21 cellular contexts compared by ENCODE assay signal in genomic region chr7:44333971-44334733, GRCh38. TPM values are rescaled to one million over a fixed set of nuclear protein-coding genes. Genes with fewer than 3 reads are reported as not detected.
DNase-seq lines count a peak whose midpoint lies in the region; ATAC-seq, FAIRE-seq and TF ChIP-seq lines count a peak whose summit lies in the region.
"Had no signal": no experiment of that assay in that cellular context is flagged by ENCODE, and none has a peak within 500 bp of the region (broad histone marks: within the 10 kb centered on the region; RNA-seq: fewer than 3 reads in every experiment).

No MANE protein-coding gene starts in this region.

- no peak overlapping the region for H2AFZ ChIP-seq in K562 (ENCODE audit: low read depth, low read length)

- peaks cover 0 to 3% of the 10 kb centered on the region in 2 experiments; a peak in 2 of 5 replicates for H3K4me1 ChIP-seq in K562 (replicated peaks in 1 of 2; ENCODE audit: control insufficient read depth in 2 of 2, insufficient read depth in 2 of 2, low read length in 2 of 2)
- H3K4me1 ChIP-seq: BLaER1, foreskin keratinocyte, stomach had no signal

- FAIRE-seq in K562 (lab: Jason Lieb, UNC), result no peak
- FAIRE-seq: H1 had no signal

- WGBS in K562 (ENCODE audit: insufficient coverage, low coverage, missing lambda C conversion rate), result 7% methylated on average over 16 of the region's 18 CpGs

- H3K4me3 ChIP-seq in K562, result no peak overlapping the region
- H3K4me3 ChIP-seq: BLaER1, cardiac muscle cell, MG63, psoas muscle, stomach had no signal

- TF ChIP-seq RAD21 in K562 (CRISPR knock-in tag; conservative IDR thresholded peaks at IDR 0.05 in 1 of 2, IDR thresholded peaks at IDR 0.05 in 1 of 2), result no peak

- DNase-seq in NCI-H226 (peak; percentile 18), K562 (ENCODE audit: extremely low read depth in 1 of 4, low spot score in 3 of 4) (no peak), left ventricle myocardium superior (peak; percentile 27), superior temporal gyrus (ENCODE audit: extremely low spot score) (peak; percentile 75), CD1c-positive myeloid dendritic cell (ENCODE audit: extremely low spot score) (no peak), RPMI8226 (no peak), retina (no peak)
- DNase-seq: activated CD4-positive, alpha-beta T cell treated with anti-CD3 and anti-CD28 coated beads, Interleukin-2, amount 10 ng/mL, durations not matched to agents 24 days and 14 days; activated naive CD4-positive, alpha-beta T cell treated with anti-CD3 and anti-CD28 coated beads for 36 hours; activated T-cell treated with anti-CD3 and anti-CD28 coated beads for 4 hours; foreskin keratinocyte; MG63; natural killer cell; NCI-H187 treated with DMSO at 0.1 percent for 48 hours; NCI-H510A; psoas muscle; stomach; T1000 had no signal

- no peaks in the 10 kb centered on the region for H3K79me2 ChIP-seq in K562 (ENCODE audit: control insufficient read depth, insufficient read depth, low read length)

- H4K20me1 ChIP-seq in K562 (replicated peaks; ENCODE audit: control insufficient read depth, insufficient read depth, low read length), result no peaks in the 10 kb centered on the region
- H4K20me1 ChIP-seq: BLaER1 had no signal

- in situ Hi-C loops in K562 (cut with MboI), result no loop called here

- TF ChIP-seq POLR2A in K562 (conservative IDR thresholded peaks at IDR 0.05), result no peak

- ATAC-seq in K562 (peak; percentile 33; the same call in 1 of the 3 replicates), left ventricle myocardium superior (peak; percentile 84)
- ATAC-seq: foreskin keratinocyte, natural killer cell had no signal

- H3K9me3 ChIP-seq in K562 (replicated peaks; ENCODE audit: control insufficient read depth, insufficient read depth, low read depth, low read length), result peaks cover 3% of the 10 kb centered on the region; the same call in 1 of the 2 replicates
- H3K9me3 ChIP-seq: MG63 had no signal

- intact Hi-C loops in K562 (cut with micrococcal nuclease), result no loop called here
- intact Hi-C loops in left ventricle myocardium superior (cut with micrococcal nuclease), result no loop called here

- no peak overlapping the region for H3K4me2 ChIP-seq in K562 (ENCODE audit: insufficient read depth, low read length)
- H3K4me2 ChIP-seq: BLaER1 had no signal

- H3K9me1 ChIP-seq in K562 (ENCODE audit: control insufficient read depth, insufficient read depth, low read length), result no peaks in the 10 kb centered on the region

- BruUV-seq in K562 (replicated peaks; lab: Mats Ljungman, UMichigan), result no TSS peak

- POLR2A ChIA-PET in K562 (lab: Yijun Ruan, JAX), result interaction anchor here (0.6 kb wide), 1 partner anchor 13 kb away, joined by 3 read pairs; no protein-coding TSS in a partner anchor

- CTCF ChIA-PET in K562 (lab: Yijun Ruan, JAX; ENCODE audit: low intra/inter-chr PET ratio), result no interaction called here

- no peak for TF ChIP-seq EP300 in K562 (IDR thresholded peaks at IDR 0.05; ENCODE audit: low read length)

- no peaks in the 10 kb centered on the region for H3K36me3 ChIP-seq in K562 (ENCODE audit: control insufficient read depth, insufficient read depth, low read length)
- H3K36me3 ChIP-seq: BLaER1, cardiac muscle cell, MG63, stomach had no signal

- H3K9ac ChIP-seq in K562 (ENCODE audit: insufficient read depth in 1 of 2, low read depth in 2 of 2, low read length in 2 of 2), result 0 out of 4 replicates have a peak overlapping the region, but pooled peaks of 1 of the 2 experiments have one; percentile 23
- H3K9ac ChIP-seq: BLaER1 had no signal

- H3K27me3 ChIP-seq in K562 (ENCODE audit: control insufficient read depth in 2 of 2, insufficient read depth in 2 of 2, low read length in 2 of 2), result peaks cover 9 to 35% of the 10 kb centered on the region in 2 experiments; a peak in 4 of 5 replicates
- H3K27me3 ChIP-seq: BLaER1, cardiac muscle cell, MG63, stomach had no signal

- no peak overlapping the region for H3K27ac ChIP-seq in K562 (ENCODE audit: extremely low read depth, low read depth, low read length)
- H3K27ac ChIP-seq: BLaER1, cardiac muscle cell, foreskin keratinocyte, psoas muscle, stomach had no signal

- no peak for TF ChIP-seq CTCF in K562 (IDR thresholded peaks at IDR 0.05 in 2 of 3, conservative IDR thresholded peaks at IDR 0.05 in 1 of 3; ENCODE audit: insufficient read depth in 2 of 3, low read depth in 1 of 3, low read length in 3 of 3)

TF ChIP-seq in K562, 482 proteins besides CTCF, POLR2A, EP300 and RAD21 (continues in another document):
- no peak for TF ChIP-seq FOXA1 (IDR thresholded peaks at IDR 0.05; ENCODE audit: borderline replicate concordance)
- no peak for TF ChIP-seq RB1 (IDR thresholded peaks at IDR 0.05; ENCODE audit: low read depth)

RNA-seq across cellular contexts. Expression of gene CAMK2B, which starts 8.8 kb away (rescaled TPM):
- total RNA-seq in K562 (2011; cell fraction: chromatin; rRNA removed; ENCODE audit: low replicate concordance), result 0.23 TPM in 1 of 2 replicates, not detected in the other
- total RNA-seq in K562 (2011; cell fraction: nucleolus; rRNA removed), result 0.26 and 0.50 TPM in 2 replicates
- total RNA-seq in K562 (2011; cell fraction: nucleoplasm; rRNA removed), result not detected in 2 replicates
- total RNA-seq in K562 (2014; rRNA removed) (0.09 and 0.16 TPM in 2 replicates), K562 (2014; rRNA removed; fragmentation: Illumina TruSeq; extraction: Trizol) (not detected in 2 replicates), K562 (2015; rRNA removed; fragmentation: Illumina TruSeq; extraction: Trizol) (0.04 TPM in 2 replicates), K562 (2021) (0.29 TPM in 1 of 2 replicates, not detected in the other), left ventricle myocardium superior (98.4 TPM)
- polyA plus RNA-seq in K562 (2011; rRNA removed) (0.04 and 0.12 TPM in 2 replicates), K562 (2014; fragmentation: Illumina TruSeq; extraction: Trizol) (0.07 and 0.10 TPM in 2 replicates), K562 (2014; fragmentation: Nextera tagmentation; extraction: Ambion mirVana) (not detected), K562 (2014; rRNA removed) (0.05 and 0.08 TPM in 2 replicates)
- 0.04 and 0.13 TPM in 2 replicates for polyA plus RNA-seq in K562 (2011; cell fraction: cytosol; rRNA removed)
- polyA plus RNA-seq in K562 (2011; cell fraction: nucleus; rRNA removed), result 0.10 and 0.18 TPM in 2 replicates
- polyA plus RNA-seq in K562 (2012), result 0.09 and 0.18 TPM in 2 replicates
- not detected in 2 replicates for polyA minus RNA-seq in K562 (2011; rRNA and poly(A)+ RNA removed)
- polyA minus RNA-seq in K562 (2011; cell fraction: cytosol; rRNA and poly(A)+ RNA removed), result not detected in 2 replicates
- polyA minus RNA-seq in K562 (2011; cell fraction: nucleus; rRNA and poly(A)+ RNA removed), result not detected in 2 replicates

Comparison
In these comparisons a context has a peak if more than half of its experiments do, and no peak if none do; other contexts are left out.
1. DNase-seq: peak in NCI-H226 (single experiment), left ventricle myocardium superior (single experiment) and superior temporal gyrus (single experiment); none in K562 (0 of 4), CD1c-positive myeloid dendritic cell (single experiment), RPMI8226 (single experiment) and retina (single experiment).
2. RNA of gene CAMK2B, which starts 8.8 kb away (total RNA-seq): 98.4 TPM in left ventricle myocardium superior (single experiment); 0.04 to 0.50 TPM in K562; every median in the first group is over 10 times any median in the second.